Comparison of ENCODE assay signal across 9 cellular contexts in genomic region chr6:811186-811585, GRCh38.
"Had no signal": no experiment of that assay in that cellular context is flagged by ENCODE, and none has a peak within 500 bp of the region (broad histone marks: within the 10 kb centered on the region; RNA-seq: fewer than 3 reads in every experiment).

No MANE protein-coding gene starts in this region.

- H3K27ac ChIP-seq: GM23248 had no signal

- H3K4me2 ChIP-seq: GM23338 had no signal

- H3K4me3 ChIP-seq: GM23248, GM23338, HAP-1 had no signal

- DNase-seq: GOT3, H7, H9, HCEC 1CT, HFFc6 had no signal

- H3K4me1 ChIP-seq: HAP-1 had no signal

- H3K9ac ChIP-seq: GM23248 had no signal

- H2AFZ ChIP-seq: GM23248, GM23338 had no signal

- H3K36me3 ChIP-seq: HAP-1 had no signal

- H3K9me3 ChIP-seq: HAP-1 had no signal

- ATAC-seq: GM23338, HCT116 had no signal
